23 cellular contexts compared by ENCODE assay signal in the genomic region with DNA sequence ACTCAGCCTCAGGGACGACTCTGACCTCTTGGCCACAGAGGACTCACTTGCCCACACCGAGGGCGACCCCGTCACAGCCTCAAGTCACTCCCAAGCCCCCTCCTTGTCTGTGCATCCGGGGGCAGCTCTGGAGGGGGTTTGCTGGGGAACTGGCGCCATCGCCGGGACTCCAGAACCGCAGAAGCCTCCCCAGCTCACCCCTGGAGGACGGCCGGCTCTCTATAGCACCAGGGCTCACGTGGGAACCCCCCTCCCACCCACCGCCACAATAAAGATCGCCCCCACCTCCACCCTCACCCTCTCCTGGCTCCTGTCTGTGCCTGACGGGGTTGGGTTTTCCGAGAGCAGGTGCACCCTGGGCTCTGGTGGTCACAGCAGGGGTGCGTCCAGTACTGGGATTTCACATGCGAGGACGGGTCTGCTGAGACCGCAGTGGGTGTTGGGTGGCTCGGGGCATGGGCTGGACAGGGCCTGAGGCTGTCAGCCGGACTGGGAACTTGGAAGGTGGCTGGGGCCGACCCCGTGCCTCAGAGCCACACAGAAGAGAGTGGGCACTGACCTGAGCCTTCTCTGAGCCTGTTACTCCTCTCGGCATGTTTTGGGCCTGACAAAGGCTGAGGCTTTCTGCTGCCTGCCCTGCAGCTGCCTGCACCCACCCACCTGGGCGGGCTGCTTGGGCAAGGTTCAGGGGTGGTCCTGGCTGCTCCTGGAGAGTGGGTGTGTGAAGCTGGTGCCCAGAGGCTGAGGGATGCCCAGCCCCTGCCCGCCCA. TPM values are rescaled to one million over a fixed set of nuclear protein-coding genes. Genes with fewer than 3 reads are reported as not detected.
DNase-seq lines count a peak whose midpoint lies in the region; ATAC-seq, FAIRE-seq and TF ChIP-seq lines count a peak whose summit lies in the region.
"Had no signal": no experiment of that assay in that cellular context is flagged by ENCODE, and none has a peak within 500 bp of the region (broad histone marks: within the 10 kb centered on the region; RNA-seq: fewer than 3 reads in every experiment).

No MANE protein-coding gene starts in this region.

- intact Hi-C loops in K562 (cut with micrococcal nuclease) (loop anchor here (10.0 kb wide), 2 partner anchors 49 to 151 kb away; partner anchors contain the start of gene CDC34), vagina (cut with DNase I) (no loop called here), sigmoid colon (cut with DNase I) (no loop called here)

- peaks cover 36% of the 10 kb centered on the region for H4K20me1 ChIP-seq in K562 (replicated peaks; ENCODE audit: control insufficient read depth, insufficient read depth, low read length)
- peaks cover 89% of the 10 kb centered on the region for H4K20me1 ChIP-seq in neural progenitor cell (ENCODE audit: low read depth)

- H3K79me2 ChIP-seq in K562 (ENCODE audit: control insufficient read depth, insufficient read depth, low read length): peaks cover 22% of the 10 kb centered on the region
- peaks cover 23% of the 10 kb centered on the region for H3K79me2 ChIP-seq in neural progenitor cell (ENCODE audit: low read depth)

- H3K27ac ChIP-seq in 22Rv1: peak overlapping the region; percentile 10; the same call in 1 of the 2 replicates
- H3K27ac ChIP-seq in HEK293 (ENCODE audit: extremely low read depth, low read depth, low read length): no peak overlapping the region
- no peak overlapping the region for H3K27ac ChIP-seq in K562 (ENCODE audit: extremely low read depth, low read depth, low read length)
- H3K27ac ChIP-seq in neural progenitor cell: peak overlapping the region; percentile 81
- no peak overlapping the region for H3K27ac ChIP-seq in vagina
- no peak overlapping the region for H3K27ac ChIP-seq in sigmoid colon
- H3K27ac ChIP-seq in coronary artery: no peak overlapping the region
- H3K27ac ChIP-seq: C4-2B, esophagus squamous epithelium, prostate gland, skin epidermis had no signal

- H3K9ac ChIP-seq in K562 (ENCODE audit: insufficient read depth in 1 of 2, low read depth in 2 of 2, low read length in 2 of 2): peak overlapping the region in 1 of 2 experiments; percentile 35; a peak in 2 of 4 replicates
- no peak overlapping the region for H3K9ac ChIP-seq in neural progenitor cell

- peaks cover 0 to 40% of the 10 kb centered on the region in 2 experiments; a peak in 2 of 3 replicates for H3K36me3 ChIP-seq in HEK293 (ENCODE audit: control insufficient read depth in 2 of 2, insufficient read depth in 1 of 2, low read length in 2 of 2)
- peaks cover 47% of the 10 kb centered on the region; the same call in 1 of the 3 replicates for H3K36me3 ChIP-seq in K562 (ENCODE audit: control insufficient read depth, insufficient read depth, low read length)
- no peaks in the 10 kb centered on the region for H3K36me3 ChIP-seq in neural progenitor cell
- H3K36me3 ChIP-seq in vagina: peaks cover 0 to 32% of the 10 kb centered on the region in 2 donors
- H3K36me3 ChIP-seq in sigmoid colon: peaks cover 26 to 49% (median 39%) of the 10 kb centered on the region in 4 donors

- in situ Hi-C loops in K562 (cut with MboI): no loop called here

- POLR2A ChIA-PET in HEK293 (lab: Yijun Ruan, JAX) (interaction anchor here (0.9 to 1.5 kb wide), 4 partner anchors 9 to 52 kb away, joined by 3 to 5 read pairs (median 4); partner anchors contain the start of gene CDC34), K562 (lab: Yijun Ruan, JAX) (interaction anchor here (0.6 to 3.1 kb wide), 6 partner anchors 9 to 255 kb away, joined by 3 to 41 read pairs (median 8); partner anchors contain the start of gene BSG)

- peaks cover 33% of the 10 kb centered on the region for H3F3A ChIP-seq in neural progenitor cell (ENCODE audit: low read depth)

- CTCF ChIA-PET in HEK293 (lab: Yijun Ruan, JAX): interaction anchor here (0.7 to 2.5 kb wide), 7 partner anchors 9 to 157 kb away, joined by 3 to 17 read pairs (median 5); partner anchors contain the start of gene RNF126
- CTCF ChIA-PET in K562 (lab: Yijun Ruan, JAX; ENCODE audit: low intra/inter-chr PET ratio): interaction anchor here (1.1 kb wide), 1 partner anchor 151 kb away, joined by 4 read pairs; no protein-coding TSS in a partner anchor

- TF ChIP-seq EP300 in K562 (IDR thresholded peaks at IDR 0.05; ENCODE audit: low read length) (no peak), sigmoid colon (IDR thresholded peaks at IDR 0.05) (no peak)

- H3K27me3 Mint-ChIP-seq in neural progenitor cell (ENCODE audit: insufficient read depth, low read depth): peaks cover 13% of the 10 kb centered on the region
- H3K27me3 Mint-ChIP-seq: brain had no signal

- H3K36me3 Mint-ChIP-seq in neural progenitor cell: no peaks in the 10 kb centered on the region
- H3K36me3 Mint-ChIP-seq: brain had no signal

- H3K4me2 ChIP-seq in K562 (ENCODE audit: insufficient read depth, low read length) (no peak overlapping the region), neural progenitor cell (no peak overlapping the region)

- no peak overlapping the region for H3K27ac Mint-ChIP-seq in neural progenitor cell
- H3K27ac Mint-ChIP-seq: activated B cell treated with CpG ODN at 0.5 μM for 24 hours had no signal

- no TSS peak for BruUV-seq in K562 (replicated peaks; lab: Mats Ljungman, UMichigan)

- H3K9me3 Mint-ChIP-seq in neural progenitor cell: peaks cover 2% of the 10 kb centered on the region
- H3K9me3 Mint-ChIP-seq: activated B cell treated with CpG ODN at 0.5 μM for 24 hours, brain, IgD-negative memory B cell had no signal

- whole genome bisulfite sequencing in K562 (ENCODE audit: insufficient coverage, low coverage, missing lambda C conversion rate): 83% methylated on average over 25 of the region's 27 CpGs
- WGBS in sigmoid colon, 2 donors: 86 to 93% methylated on average over 27 of the region's 27 CpGs

- DNase-seq in K562 (ENCODE audit: extremely low read depth in 1 of 4, low spot score in 3 of 4) (no peak), neural progenitor cell (ENCODE audit: low spot score) (no peak), vagina (ENCODE audit: extremely low spot score in 2 of 2) (no peak), sigmoid colon (no peak), coronary artery (ENCODE audit: low spot score) (no peak), HK-2 (ENCODE audit: unreplicated experiment) (no peak)
- DNase-seq: activated B cell treated with CpG ODN at 0.5 μM for 24 hours; activated CD8-positive, alpha-beta memory T cell treated with anti-CD3 and anti-CD28 coated beads, Interleukin-2, amount 50 U/mL, for 4 hours; activated effector memory CD4-positive, alpha-beta T cell treated with Interleukin-2 at 50 U/mL for 16 hours; esophagus squamous epithelium; NCI-H2081 treated with DMSO at 0.1 percent for 48 hours; SHP77 treated with DMSO at 0.1 percent for 48 hours; stimulated activated CD4-positive, alpha-beta T cell treated with anti-CD3 and anti-CD28 coated beads, Interleukin-2, amount 100 ng/mL, for 24 hours had no signal

- TF ChIP-seq CTCF in 22Rv1 (IDR thresholded peaks at IDR 0.05) (no peak), HEK293 (tag by site-specific recombination; IDR thresholded peaks at IDR 0.05) (no peak), K562 (IDR thresholded peaks at IDR 0.05 in 2 of 3, conservative IDR thresholded peaks at IDR 0.05 in 1 of 3; ENCODE audit: insufficient read depth in 2 of 3, low read depth in 1 of 3, low read length in 3 of 3) (no peak), neural progenitor cell (IDR thresholded peaks at IDR 0.05) (no peak), vagina (IDR thresholded peaks at IDR 0.05) (no peak), sigmoid colon (IDR thresholded peaks at IDR 0.05) (no peak), coronary artery (IDR thresholded peaks at IDR 0.05) (no peak)

- H3K4me1 Mint-ChIP-seq in neural progenitor cell: peaks cover 7% of the 10 kb centered on the region

- peak; percentile 32 for ATAC-seq in K562

- no peaks in the 10 kb centered on the region for H3K9me3 ChIP-seq in HEK293 (ENCODE audit: control insufficient read depth, insufficient read depth, low read depth, low read length)
- H3K9me3 ChIP-seq in K562 (replicated peaks; ENCODE audit: control insufficient read depth, insufficient read depth, low read depth, low read length): no peaks in the 10 kb centered on the region
- H3K9me3 ChIP-seq in neural progenitor cell (ENCODE audit: low read depth): no peaks in the 10 kb centered on the region
- H3K9me3 ChIP-seq in vagina: no peaks in the 10 kb centered on the region
- no peaks in the 10 kb centered on the region for H3K9me3 ChIP-seq in sigmoid colon
- H3K9me3 ChIP-seq: esophagus squamous epithelium, HAP-1, prostate gland had no signal

- H3K4me3 ChIP-seq in HEK293 (ENCODE audit: low read depth, low read length): no peak overlapping the region
- H3K4me3 ChIP-seq in K562: no peak overlapping the region
- H3K4me3 ChIP-seq in neural progenitor cell: no peak overlapping the region
- H3K4me3 ChIP-seq in vagina: no peak overlapping the region
- H3K4me3 ChIP-seq in sigmoid colon: no peak overlapping the region
- no peak overlapping the region for H3K4me3 ChIP-seq in coronary artery
- H3K4me3 ChIP-seq: esophagus squamous epithelium, HAP-1, prostate gland, skin epidermis had no signal

- H2AFZ ChIP-seq in K562 (ENCODE audit: low read depth, low read length) (no peak overlapping the region), neural progenitor cell (replicated peaks) (no peak overlapping the region)

- H3K27me3 ChIP-seq in K562 (ENCODE audit: control insufficient read depth in 2 of 2, insufficient read depth in 2 of 2, low read length in 2 of 2): no peaks in the 10 kb centered on the region
- peaks cover 13% of the 10 kb centered on the region for H3K27me3 ChIP-seq in neural progenitor cell
- no peaks in the 10 kb centered on the region for H3K27me3 ChIP-seq in vagina
- H3K27me3 ChIP-seq in sigmoid colon: peaks cover 10 to 46% (median 11%) of the 10 kb centered on the region in 3 donors

- no peak for TF ChIP-seq POLR2A in K562 (conservative IDR thresholded peaks at IDR 0.05)
- no peak for TF ChIP-seq POLR2A in vagina (IDR thresholded peaks at IDR 0.05)
- TF ChIP-seq POLR2A in sigmoid colon (IDR thresholded peaks at IDR 0.05): no peak

- FAIRE-seq in K562 (lab: Jason Lieb, UNC): no peak
- FAIRE-seq: frontal cortex had no signal

- H3K4me1 ChIP-seq in HEK293 (ENCODE audit: control insufficient read depth, insufficient read depth, low read length): peaks cover 2% of the 10 kb centered on the region; the same call in 1 of the 2 replicates
- peaks cover 0 to 86% of the 10 kb centered on the region in 2 experiments; a peak in 2 of 5 replicates for H3K4me1 ChIP-seq in K562 (replicated peaks in 1 of 2; ENCODE audit: control insufficient read depth in 2 of 2, insufficient read depth in 2 of 2, low read length in 2 of 2)
- no peaks in the 10 kb centered on the region for H3K4me1 ChIP-seq in neural progenitor cell
- H3K4me1 ChIP-seq in vagina: peaks cover 6% of the 10 kb centered on the region
- peaks cover 0 to 18% (median 13%) of the 10 kb centered on the region in 4 donors for H3K4me1 ChIP-seq in sigmoid colon

- H3K9me1 ChIP-seq in K562 (ENCODE audit: control insufficient read depth, insufficient read depth, low read length): no peaks in the 10 kb centered on the region

- H3K4me3 Mint-ChIP-seq in neural progenitor cell: no peak overlapping the region
- H3K4me3 Mint-ChIP-seq: activated B cell treated with CpG ODN at 0.5 μM for 24 hours, brain, IgD-negative memory B cell had no signal

- TF ChIP-seq RAD21 in K562 (CRISPR knock-in tag; conservative IDR thresholded peaks at IDR 0.05 in 1 of 2, IDR thresholded peaks at IDR 0.05 in 1 of 2): no peak

RNA-seq across cellular contexts. Expression of gene HCN2, which starts 6.3 kb away (rescaled TPM):
- total RNA-seq in K562 (2011; cell fraction: chromatin; rRNA removed; ENCODE audit: low replicate concordance): 2.7 and 8.1 TPM in 2 replicates
- 6.2 and 7.2 TPM in 2 replicates for total RNA-seq in K562 (2011; cell fraction: nucleolus; rRNA removed)
- total RNA-seq in K562 (2011; cell fraction: nucleoplasm; rRNA removed): 3.6 and 3.7 TPM in 2 replicates
- 0.82 and 1.3 TPM in 2 replicates for total RNA-seq in K562 (2014; rRNA removed)
- 0.29 and 0.40 TPM in 2 replicates for total RNA-seq in K562 (2014; rRNA removed; fragmentation: Illumina TruSeq; extraction: Trizol)
- total RNA-seq in K562 (2015; rRNA removed; fragmentation: Illumina TruSeq; extraction: Trizol): 0.29 and 0.30 TPM in 2 replicates
- 3.9 and 4.2 TPM in 2 replicates for total RNA-seq in K562 (2021)
- 0.64 and 0.76 TPM in 2 replicates for polyA plus RNA-seq in K562 (2011; rRNA removed)
- polyA plus RNA-seq in K562 (2011; cell fraction: cytosol; rRNA removed): 1.1 and 1.5 TPM in 2 replicates
- 3.0 and 3.9 TPM in 2 replicates for polyA plus RNA-seq in K562 (2011; cell fraction: nucleus; rRNA removed)
- 1.6 and 1.7 TPM in 2 replicates for polyA plus RNA-seq in K562 (2012)
- 0.91 and 1.9 TPM in 2 replicates for polyA plus RNA-seq in K562 (2014; fragmentation: Illumina TruSeq; extraction: Trizol)
- polyA plus RNA-seq in K562 (2014; fragmentation: Nextera tagmentation; extraction: Ambion mirVana): not detected
- 0.86 and 1.2 TPM in 2 replicates for polyA plus RNA-seq in K562 (2014; rRNA removed)
- 1.3 and 1.6 TPM in 2 replicates for polyA minus RNA-seq in K562 (2011; rRNA and poly(A)+ RNA removed)
- polyA minus RNA-seq in K562 (2011; cell fraction: cytosol; rRNA and poly(A)+ RNA removed): 2.3 and 3.5 TPM in 2 replicates
- 1.5 and 2.2 TPM in 2 replicates for polyA minus RNA-seq in K562 (2011; cell fraction: nucleus; rRNA and poly(A)+ RNA removed)
- total RNA-seq in neural progenitor cell (ENCODE audit: low replicate concordance): 0.06 TPM in 1 of 2 replicates, not detected in the other
- 0.25 TPM for total RNA-seq in vagina
- under 1 TPM in 3 of 4 donors, not detected in 1; 0.36 to 0.55 (median 0.54) TPM for total RNA-seq in sigmoid colon
- polyA plus RNA-seq in sigmoid colon: under 1 TPM in 2 of 3 donors, not detected in 1; 0.23 to 0.39 TPM
- polyA plus RNA-seq: IgD-negative memory B cell had no signal

RNA-seq across cellular contexts. Expression of gene BSG, which starts 11.0 kb away (rescaled TPM):
- 106 and 369 TPM in 2 replicates for total RNA-seq in K562 (2011; cell fraction: chromatin; rRNA removed; ENCODE audit: low replicate concordance)
- 735 and 796 TPM in 2 replicates for total RNA-seq in K562 (2011; cell fraction: nucleolus; rRNA removed)
- 350 and 437 TPM in 2 replicates for total RNA-seq in K562 (2011; cell fraction: nucleoplasm; rRNA removed)
- 398 and 484 TPM in 2 replicates for total RNA-seq in K562 (2014; rRNA removed)
- 59.1 and 89.1 TPM in 2 replicates for total RNA-seq in K562 (2014; rRNA removed; fragmentation: Illumina TruSeq; extraction: Trizol)
- 211 and 220 TPM in 2 replicates for total RNA-seq in K562 (2015; rRNA removed; fragmentation: Illumina TruSeq; extraction: Trizol)
- 495 and 506 TPM in 2 replicates for total RNA-seq in K562 (2021)
- 129 and 411 TPM in 2 replicates for polyA plus RNA-seq in K562 (2011; rRNA removed)
- 277 and 455 TPM in 2 replicates for polyA plus RNA-seq in K562 (2011; cell fraction: cytosol; rRNA removed)
- 198 and 199 TPM in 2 replicates for polyA plus RNA-seq in K562 (2011; cell fraction: nucleus; rRNA removed)
- polyA plus RNA-seq in K562 (2012): 362 and 456 TPM in 2 replicates
- polyA plus RNA-seq in K562 (2014; fragmentation: Illumina TruSeq; extraction: Trizol): 187 and 351 TPM in 2 replicates
- polyA plus RNA-seq in K562 (2014; fragmentation: Nextera tagmentation; extraction: Ambion mirVana): 10 to 100 TPM in 1 of 2 experiments, 1 to 10 TPM in 1; 4.6 to 17.9 TPM
- 236 and 311 TPM in 2 replicates for polyA plus RNA-seq in K562 (2014; rRNA removed)
- 61.0 and 70.9 TPM in 2 replicates for polyA minus RNA-seq in K562 (2011; rRNA and poly(A)+ RNA removed)
- 197 and 315 TPM in 2 replicates for polyA minus RNA-seq in K562 (2011; cell fraction: cytosol; rRNA and poly(A)+ RNA removed)
- polyA minus RNA-seq in K562 (2011; cell fraction: nucleus; rRNA and poly(A)+ RNA removed): 48.1 and 72.2 TPM in 2 replicates
- total RNA-seq in neural progenitor cell (ENCODE audit: low replicate concordance): 330 and 913 TPM in 2 replicates
- 231 TPM for total RNA-seq in vagina
- 100 to 1,000 TPM; 423 to 500 (median 482) TPM for total RNA-seq in sigmoid colon
- polyA plus RNA-seq in sigmoid colon: 100 to 1,000 TPM; 218 to 715 (median 309) TPM

RNA-seq across cellular contexts. Expression of gene GZMM, which starts 39.5 kb away (rescaled TPM):
- total RNA-seq in K562 (2011; cell fraction: chromatin; rRNA removed; ENCODE audit: low replicate concordance): 0.49 and 1.6 TPM in 2 replicates
- 4.0 and 4.5 TPM in 2 replicates for total RNA-seq in K562 (2011; cell fraction: nucleolus; rRNA removed)
- total RNA-seq in K562 (2011; cell fraction: nucleoplasm; rRNA removed): 1.4 and 1.9 TPM in 2 replicates
- total RNA-seq in K562 (2014; rRNA removed) (2.3 and 2.6 TPM in 2 replicates), K562 (2014; rRNA removed; fragmentation: Illumina TruSeq; extraction: Trizol) (not detected in 2 replicates), K562 (2015; rRNA removed; fragmentation: Illumina TruSeq; extraction: Trizol) (0.62 and 1.1 TPM in 2 replicates), K562 (2021) (0.72 and 1.8 TPM in 2 replicates), neural progenitor cell (ENCODE audit: low replicate concordance) (not detected in 2 replicates), vagina (not detected), sigmoid colon (under 1 TPM in 1 of 4 donors, not detected in 3; 0.49 TPM)
- polyA plus RNA-seq in K562 (2011; rRNA removed) (0.70 and 0.97 TPM in 2 replicates), K562 (2014; fragmentation: Illumina TruSeq; extraction: Trizol) (0.61 TPM in 1 of 2 replicates, not detected in the other), K562 (2014; fragmentation: Nextera tagmentation; extraction: Ambion mirVana) (under 1 TPM; 0.08 to 0.27 TPM), K562 (2014; rRNA removed) (1.8 and 2.2 TPM in 2 replicates), sigmoid colon (10 to 100 TPM in 1 of 3 donors, not detected in 2; 11.2 TPM)
- polyA plus RNA-seq in K562 (2011; cell fraction: cytosol; rRNA removed): 1.9 and 5.9 TPM in 2 replicates
- 0.87 and 1.8 TPM in 2 replicates for polyA plus RNA-seq in K562 (2011; cell fraction: nucleus; rRNA removed)
- 1.7 and 3.5 TPM in 2 replicates for polyA plus RNA-seq in K562 (2012)
- polyA minus RNA-seq in K562 (2011; rRNA and poly(A)+ RNA removed): not detected in 2 replicates
- 2.5 TPM in 1 of 2 replicates, not detected in the other for polyA minus RNA-seq in K562 (2011; cell fraction: cytosol; rRNA and poly(A)+ RNA removed)
- not detected in 2 replicates for polyA minus RNA-seq in K562 (2011; cell fraction: nucleus; rRNA and poly(A)+ RNA removed)
- total RNA-seq: activated B cell treated with CpG ODN at 0.5 μM for 24 hours had no signal
- polyA plus RNA-seq: AG04450 had no signal

RNA-seq across cellular contexts. Expression of gene POLRMT, which starts 50.0 kb away (rescaled TPM):
- total RNA-seq in K562 (2011; cell fraction: chromatin; rRNA removed; ENCODE audit: low replicate concordance): 71.2 and 248 TPM in 2 replicates
- 221 and 235 TPM in 2 replicates for total RNA-seq in K562 (2011; cell fraction: nucleolus; rRNA removed)
- total RNA-seq in K562 (2011; cell fraction: nucleoplasm; rRNA removed): 86.3 and 109 TPM in 2 replicates
- total RNA-seq in K562 (2014; rRNA removed): 82.8 and 96.5 TPM in 2 replicates
- total RNA-seq in K562 (2014; rRNA removed; fragmentation: Illumina TruSeq; extraction: Trizol): 33.4 and 49.3 TPM in 2 replicates
- 61.9 and 68.0 TPM in 2 replicates for total RNA-seq in K562 (2015; rRNA removed; fragmentation: Illumina TruSeq; extraction: Trizol)
- total RNA-seq in K562 (2021): 134 and 144 TPM in 2 replicates
- 60.8 and 111 TPM in 2 replicates for polyA plus RNA-seq in K562 (2011; rRNA removed)
- 39.8 and 94.7 TPM in 2 replicates for polyA plus RNA-seq in K562 (2011; cell fraction: cytosol; rRNA removed)
- 319 and 523 TPM in 2 replicates for polyA plus RNA-seq in K562 (2011; cell fraction: nucleus; rRNA removed)
- polyA plus RNA-seq in K562 (2012): 95.6 and 140 TPM in 2 replicates
- 71.8 and 99.5 TPM in 2 replicates for polyA plus RNA-seq in K562 (2014; fragmentation: Illumina TruSeq; extraction: Trizol)
- polyA plus RNA-seq in K562 (2014; fragmentation: Nextera tagmentation; extraction: Ambion mirVana): 10 to 100 TPM; 30.3 to 34.0 TPM
- 67.5 and 88.4 TPM in 2 replicates for polyA plus RNA-seq in K562 (2014; rRNA removed)
- polyA minus RNA-seq in K562 (2011; rRNA and poly(A)+ RNA removed): 60.0 and 108 TPM in 2 replicates
- 88.4 and 105 TPM in 2 replicates for polyA minus RNA-seq in K562 (2011; cell fraction: cytosol; rRNA and poly(A)+ RNA removed)
- 57.5 and 62.3 TPM in 2 replicates for polyA minus RNA-seq in K562 (2011; cell fraction: nucleus; rRNA and poly(A)+ RNA removed)
- 14.1 and 68.6 TPM in 2 replicates for total RNA-seq in neural progenitor cell (ENCODE audit: low replicate concordance)
- 33.9 TPM for total RNA-seq in vagina
- total RNA-seq in sigmoid colon: 10 to 100 TPM; 18.2 to 26.3 (median 22.3) TPM
- 10 to 100 TPM; 16.8 to 63.0 (median 30.3) TPM for polyA plus RNA-seq in sigmoid colon

RNA-seq across cellular contexts. Expression of gene CDC34, which starts 51.8 kb away (rescaled TPM):
- 34.1 and 85.3 TPM in 2 replicates for total RNA-seq in K562 (2011; cell fraction: chromatin; rRNA removed; ENCODE audit: low replicate concordance)
- total RNA-seq in K562 (2011; cell fraction: nucleolus; rRNA removed): 68.2 and 70.5 TPM in 2 replicates
- 40.9 and 50.4 TPM in 2 replicates for total RNA-seq in K562 (2011; cell fraction: nucleoplasm; rRNA removed)
- total RNA-seq in K562 (2014; rRNA removed): 203 and 207 TPM in 2 replicates
- total RNA-seq in K562 (2014; rRNA removed; fragmentation: Illumina TruSeq; extraction: Trizol): 33.0 and 36.2 TPM in 2 replicates
- total RNA-seq in K562 (2015; rRNA removed; fragmentation: Illumina TruSeq; extraction: Trizol): 65.5 and 75.7 TPM in 2 replicates
- total RNA-seq in K562 (2021): 125 and 130 TPM in 2 replicates
- polyA plus RNA-seq in K562 (2011; rRNA removed): 82.7 and 103 TPM in 2 replicates
- 89.6 and 173 TPM in 2 replicates for polyA plus RNA-seq in K562 (2011; cell fraction: cytosol; rRNA removed)
- 83.8 and 124 TPM in 2 replicates for polyA plus RNA-seq in K562 (2011; cell fraction: nucleus; rRNA removed)
- polyA plus RNA-seq in K562 (2012): 72.7 and 83.2 TPM in 2 replicates
- polyA plus RNA-seq in K562 (2014; fragmentation: Illumina TruSeq; extraction: Trizol): 55.7 and 88.4 TPM in 2 replicates
- polyA plus RNA-seq in K562 (2014; fragmentation: Nextera tagmentation; extraction: Ambion mirVana): 1 to 10 TPM in 1 of 2 experiments, under 1 TPM in 1; 0.80 to 1.0 TPM
- 125 and 142 TPM in 2 replicates for polyA plus RNA-seq in K562 (2014; rRNA removed)
- 16.2 and 28.5 TPM in 2 replicates for polyA minus RNA-seq in K562 (2011; rRNA and poly(A)+ RNA removed)
- polyA minus RNA-seq in K562 (2011; cell fraction: cytosol; rRNA and poly(A)+ RNA removed): 36.4 and 44.9 TPM in 2 replicates
- polyA minus RNA-seq in K562 (2011; cell fraction: nucleus; rRNA and poly(A)+ RNA removed): 18.4 and 20.5 TPM in 2 replicates
- total RNA-seq in neural progenitor cell (ENCODE audit: low replicate concordance): 42.5 and 92.6 TPM in 2 replicates
- 62.6 TPM for total RNA-seq in vagina
- total RNA-seq in sigmoid colon: 100 to 1,000 TPM in 2 of 4 donors, 10 to 100 TPM in 2; 74.9 to 152 (median 95.1) TPM
- polyA plus RNA-seq in sigmoid colon: 100 to 1,000 TPM in 1 of 3 donors, 10 to 100 TPM in 2; 79.2 to 110 (median 96.7) TPM

Comparison
In these comparisons a context has a peak if more than half of its experiments do, and no peak if none do; other contexts are left out.
1. H3K27ac ChIP-seq: peak in 22Rv1 (single experiment) and neural progenitor cell (single experiment); none in HEK293 (single experiment), K562 (single experiment), vagina (single experiment), sigmoid colon (0 of 4) and coronary artery (0 of 2).